In the genomic region with DNA sequence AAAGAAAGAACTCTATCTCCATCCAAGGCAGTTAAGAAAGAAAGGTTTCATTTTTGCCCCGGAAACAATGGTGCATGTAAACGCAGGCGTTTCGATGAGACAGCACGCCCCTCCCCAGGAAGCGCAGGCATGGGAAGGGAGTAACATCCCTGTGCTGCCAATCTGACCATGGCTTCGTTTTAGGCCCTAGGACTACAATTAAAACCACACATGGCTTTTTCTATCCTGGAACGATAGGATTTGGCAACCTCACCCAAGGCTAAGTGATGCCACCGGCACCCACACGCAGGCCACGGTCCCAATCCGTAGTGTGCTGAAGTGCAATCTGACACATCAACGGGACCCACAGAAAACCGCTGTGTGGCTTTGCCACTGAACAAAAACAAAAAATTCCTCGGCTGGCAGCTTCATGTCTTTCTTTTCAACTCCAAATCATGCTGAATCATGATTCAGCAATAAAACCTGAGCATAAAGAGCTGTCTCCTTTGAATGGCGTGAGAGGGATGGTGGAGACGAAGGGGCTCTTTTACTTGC, we compare ENCODE assay signal across 8 cellular contexts. TPM values are rescaled to one million over a fixed set of nuclear protein-coding genes. Genes with fewer than 3 reads are reported as not detected.
A peak's percentile ranks its signal among the peaks of the same experiment; 100 is the strongest.
DNase-seq lines count a peak whose midpoint lies in the region; TF ChIP-seq lines count a peak whose summit lies in the region.

No MANE protein-coding gene starts in this region.

- H3K4me3 Mint-ChIP-seq in neural crest cell: peak overlapping the region; percentile 2

- DNase-seq in SJSA1 (ENCODE audit: low read depth in 1 of 2, low spot score in 2 of 2) (peak; percentile 72 to 76), breast epithelium (ENCODE audit: low spot score in 2 of 2) (no peak), neural crest cell (ENCODE audit: low read depth, low spot score) (no peak), NOMO-1 treated with dmso at 0.1 percent for 144 hours (lab: John Stamatoyannopoulos, UW; ENCODE audit: unreplicated experiment) (no peak), NCI-H345 treated with DMSO at 0.1 percent for 48 hours (lab: John Stamatoyannopoulos, UW; ENCODE audit: unreplicated experiment) (no peak), COLO668 (lab: John Stamatoyannopoulos, UW; ENCODE audit: unreplicated experiment) (no peak), epidermal melanocyte (ENCODE audit: insufficient read length, low spot score) (no peak)

- H3K4me3 ChIP-seq in BLaER1: no peak overlapping the region
- H3K4me3 ChIP-seq in SJSA1: 0 out of 2 replicates have a peak overlapping the region, but pooled peaks have one; percentile 3
- no peak overlapping the region for H3K4me3 ChIP-seq in breast epithelium

- H3K9me3 ChIP-seq in BLaER1 (no peaks in the 10 kb centered on the region), SJSA1 (replicated peaks) (no peaks in the 10 kb centered on the region), breast epithelium (no peaks in the 10 kb centered on the region)

- peaks cover 97% of the 10 kb centered on the region for H3K4me1 ChIP-seq in BLaER1
- H3K4me1 ChIP-seq in SJSA1 (replicated peaks): peaks cover 35% of the 10 kb centered on the region
- H3K4me1 ChIP-seq in breast epithelium: peaks cover 0 to 7% of the 10 kb centered on the region in 2 donors

- intact Hi-C loops in breast epithelium (cut with DNase I; ENCODE audit: low total_unique reads): no loop called here

- 0 out of 2 replicates have a peak overlapping the region, but pooled peaks have one; percentile 39 for H3K27ac ChIP-seq in BLaER1
- H3K27ac ChIP-seq in SJSA1: peak overlapping the region; percentile 76
- peak overlapping the region; percentile 11 to 40 for H3K27ac ChIP-seq in breast epithelium

- peaks cover 86% of the 10 kb centered on the region for H3K4me1 Mint-ChIP-seq in neural crest cell

- TF ChIP-seq POLR2A in breast epithelium (IDR thresholded peaks at IDR 0.05): no peak

- no peak overlapping the region for H3K9ac ChIP-seq in BLaER1

- H3K36me3 Mint-ChIP-seq in neural crest cell (ENCODE audit: low read depth): peaks cover 3% of the 10 kb centered on the region

- H3K36me3 ChIP-seq in BLaER1 (peaks cover 30% of the 10 kb centered on the region), SJSA1 (peaks cover 38% of the 10 kb centered on the region), breast epithelium (no peaks in the 10 kb centered on the region)

- H3K27me3 ChIP-seq in BLaER1 (no peaks in the 10 kb centered on the region), SJSA1 (replicated peaks) (no peaks in the 10 kb centered on the region), breast epithelium (no peaks in the 10 kb centered on the region)

- no peak for TF ChIP-seq CTCF in breast epithelium (IDR thresholded peaks at IDR 0.05)
- no peak for TF ChIP-seq CTCF in neural crest cell (conservative IDR thresholded peaks at IDR 0.05)

- H3K9me3 Mint-ChIP-seq in neural crest cell: no peaks in the 10 kb centered on the region

- no peak overlapping the region for H3K27ac Mint-ChIP-seq in neural crest cell (ENCODE audit: unreplicated experiment)

- H4K20me1 ChIP-seq in BLaER1: peaks cover 100% of the 10 kb centered on the region

- H3K4me2 ChIP-seq in BLaER1: peak overlapping the region; percentile 92

- no peaks in the 10 kb centered on the region for H3K27me3 Mint-ChIP-seq in neural crest cell (ENCODE audit: low read depth)

RNA-seq across cellular contexts. Expression of gene RANBP3, which starts 24.2 kb away (rescaled TPM):
- 81.2 and 88.1 TPM in 2 replicates for total RNA-seq in SJSA1 (2014; rRNA removed; shearing (Covaris generic))
- total RNA-seq in breast epithelium: 10 to 100 TPM; 54.4 to 66.2 (median 64.9) TPM
- 121 and 122 TPM in 2 replicates for total RNA-seq in neural crest cell

RNA-seq across cellular contexts. Expression of gene CAPS, which starts 39.7 kb away (rescaled TPM):
- 0.78 and 1.4 TPM in 2 replicates for total RNA-seq in SJSA1 (2014; rRNA removed; shearing (Covaris generic))
- 10 to 100 TPM in 2 of 3 donors, 1 to 10 TPM in 1; 9.4 to 19.0 (median 16.4) TPM for total RNA-seq in breast epithelium
- 1.6 and 2.6 TPM in 2 replicates for total RNA-seq in neural crest cell

RNA-seq across cellular contexts. Expression of gene VMAC, which starts 49.1 kb away (rescaled TPM):
- total RNA-seq in SJSA1 (2014; rRNA removed; shearing (Covaris generic)): 1.9 and 3.2 TPM in 2 replicates
- total RNA-seq in breast epithelium (10 to 100 TPM in 1 of 3 donors, 1 to 10 TPM in 2; 6.1 to 11.8 (median 9.2) TPM), neural crest cell (0.89 and 1.7 TPM in 2 replicates)

RNA-seq across cellular contexts. Expression of gene NDUFA11, which starts 50.2 kb away (rescaled TPM):
- total RNA-seq in SJSA1 (2014; rRNA removed; shearing (Covaris generic)): 385 and 703 TPM in 2 replicates
- total RNA-seq in breast epithelium (100 to 1,000 TPM; 186 to 278 (median 186) TPM), neural crest cell (230 and 239 TPM in 2 replicates)

Comparison
In these comparisons a context has a peak if more than half of its experiments do, and no peak if none do; other contexts are left out.
1. H3K27ac ChIP-seq: peak in every context shown above with its lines; median percentile 76 in SJSA1; 39 in BLaER1; 26 in breast epithelium.
2. DNase-seq: peak in SJSA1 (2 of 2); none in breast epithelium (0 of 2), neural crest cell (single experiment), NOMO-1 treated with dmso at 0.1 percent for 144 hours (single experiment), NCI-H345 treated with DMSO at 0.1 percent for 48 hours (single experiment), COLO668 (single experiment) and epidermal melanocyte (single experiment).